1 cellular context compared by ENCODE assay signal in genomic region chr12:57332646-57333312, GRCh38.
TF ChIP-seq lines count a peak whose summit lies in the region.

No MANE protein-coding gene starts in this region.

TF ChIP-seq in WTC11, 78 proteins besides CTCF, POLR2A, EP300 and RAD21 (continued from another document):
- TF ChIP-seq, protein P1, sequence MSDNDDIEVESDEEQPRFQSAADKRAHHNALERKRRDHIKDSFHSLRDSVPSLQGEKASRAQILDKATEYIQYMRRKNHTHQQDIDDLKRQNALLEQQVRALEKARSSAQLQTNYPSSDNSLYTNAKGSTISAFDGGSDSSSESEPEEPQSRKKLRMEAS (CRISPR knock-in tag; IDR thresholded peaks at IDR 0.05), result no peak
